In genomic region chr14:61491876-61492440, GRCh38 we compare ENCODE assay signal across 12 cellular contexts.
DNase-seq lines count a peak whose midpoint lies in the region; ATAC-seq, FAIRE-seq and TF ChIP-seq lines count a peak whose summit lies in the region.
"Had no signal": no experiment of that assay in that cellular context is flagged by ENCODE, and none has a peak within 500 bp of the region (broad histone marks: within the 10 kb centered on the region; RNA-seq: fewer than 3 reads in every experiment).

No MANE protein-coding gene starts in this region.

- no peak overlapping the region for H3K4me3 ChIP-seq in LNCaP clone FGC (ENCODE audit: low read depth, low read length)
- no peak overlapping the region for H3K4me3 ChIP-seq in right lobe of liver
- H3K4me3 ChIP-seq in thyroid gland (replicated peaks in 1 of 3) = no peak overlapping the region

- DNase-seq in LNCaP clone FGC (ENCODE audit: low read depth) = peak; percentile 89
- DNase-seq in right lobe of liver = no peak
- DNase-seq in thyroid gland = no peak
- DNase-seq in GM12892 (ENCODE audit: insufficient read length) = no peak
- DNase-seq in NCI-H748 (lab: John Stamatoyannopoulos, UW; ENCODE audit: unreplicated experiment) = no peak
- no peak for DNase-seq in GM10266 (ENCODE audit: extremely low spot score)
- DNase-seq: CD4-positive, alpha-beta T cell; hippocampal formation; naive B cell; NCI-H69; RPMI8226 had no signal

- H3K27ac ChIP-seq in adipose tissue (ENCODE audit: low read depth, low read length) (peak overlapping the region; percentile 15), right lobe of liver (peak overlapping the region in 2 of 3 donors; percentile 42 to 61), thyroid gland (peak overlapping the region; percentile 73 to 87 (median 80))

- ATAC-seq in right lobe of liver = peak in 3 of 4 donors; percentile 7 to 35 (median 22)

- FAIRE-seq in GM12892 (lab: Jason Lieb, UNC) = no peak

- H3K4me1 ChIP-seq in right lobe of liver = peaks cover 0 to 26% (median 9%) of the 10 kb centered on the region in 4 donors
- H3K4me1 ChIP-seq in thyroid gland = peaks cover 21 to 48% of the 10 kb centered on the region in 2 donors

- H3K27me3 ChIP-seq in right lobe of liver = no peaks in the 10 kb centered on the region
- H3K27me3 ChIP-seq in thyroid gland = no peaks in the 10 kb centered on the region

- no peaks in the 10 kb centered on the region for H3K9me3 ChIP-seq in right lobe of liver
- H3K9me3 ChIP-seq in thyroid gland = no peaks in the 10 kb centered on the region

- no peaks in the 10 kb centered on the region for H3K36me3 ChIP-seq in right lobe of liver
- H3K36me3 ChIP-seq in thyroid gland = no peaks in the 10 kb centered on the region

- no peak for TF ChIP-seq POLR2A in right lobe of liver (IDR thresholded peaks at IDR 0.05)
- TF ChIP-seq POLR2A in thyroid gland (IDR thresholded peaks at IDR 0.05) = no peak
- no peak for TF ChIP-seq POLR2A in GM12892 (IDR thresholded peaks at IDR 0.05; ENCODE audit: low read depth, low read length)

- no peak for TF ChIP-seq CTCF in LNCaP clone FGC (IDR thresholded peaks at IDR 0.05; ENCODE audit: control insufficient read depth, extremely low read depth, insufficient read depth)
- TF ChIP-seq CTCF in right lobe of liver (IDR thresholded peaks at IDR 0.05) = no peak
- TF ChIP-seq CTCF in thyroid gland (IDR thresholded peaks at IDR 0.05) = no peak
- no peak for TF ChIP-seq CTCF in GM10266 (IDR thresholded peaks at IDR 0.05; ENCODE audit: control insufficient read depth, insufficient read depth, low read depth, missing control alignments)

- WGBS in adipose tissue, 3 donors = 56 to 79% (median 58%) methylated on average over 5 of the region's 5 CpGs
- WGBS in right lobe of liver (ENCODE audit: insufficient coverage, low coverage, low lambda C conversion rate, missing lambda C conversion rate) = 64% methylated on average over 4 of the region's 5 CpGs
- WGBS in thyroid gland, 2 donors = 83 to 85% methylated on average over 5 of the region's 5 CpGs

- intact Hi-C loops in right lobe of liver (cut with DNase I) (no loop called here), thyroid gland (cut with DNase I) (no loop called here)

Comparison
In these comparisons a context has a peak if more than half of its experiments do, and no peak if none do; other contexts are left out.
1. H3K27ac ChIP-seq: peak in every context shown above with its lines; median percentile 80 in thyroid gland; 52 in right lobe of liver; 15 in adipose tissue.